8 cellular contexts compared by ENCODE assay signal in genomic region chr1:121401375-121401955, GRCh38.
DNase-seq lines count a peak whose midpoint lies in the region; ATAC-seq and TF ChIP-seq lines count a peak whose summit lies in the region.
"Not testable (repeated sequence)": the region's sequence is repeated elsewhere in the genome, so short reads cannot be mapped to it uniquely, and the experiment has no call there.

No MANE protein-coding gene starts in this region.

- intact Hi-C loops in activated CD4-positive, alpha-beta T cell treated with anti-CD3 and anti-CD28 coated beads for 36 hours (cut with DNase I, micrococcal nuclease); colonic mucosa (cut with DNase I): not testable (repeated sequence)

- POLR2A ChIA-PET in activated CD4-positive, alpha-beta T cell treated with anti-CD3 and anti-CD28 coated beads for 36 hours (lab: Charles Lee) = not testable (repeated sequence)

- H3K4me1 ChIP-seq in ES-I3 (ENCODE audit: insufficient read depth, low read length); colonic mucosa: not testable (repeated sequence)

- not testable (repeated sequence) for TF ChIP-seq CTCF in colonic mucosa (IDR thresholded peaks at IDR 0.05); nephron (IDR thresholded peaks at IDR 0.05; ENCODE audit: unreplicated experiment in 3 of 3)

- CTCF ChIA-PET in activated CD4-positive, alpha-beta T cell treated with anti-CD3 and anti-CD28 coated beads for 36 hours (lab: Charles Lee) = not testable (repeated sequence)

- peaks cover 18% of the 10 kb centered on the region for H3K9me3 Mint-ChIP-seq in activated CD4-positive, alpha-beta T cell treated with anti-CD3 and anti-CD28 coated beads for 36 hours (ENCODE audit: low read depth)
- peaks cover 21% of the 10 kb centered on the region for H3K9me3 Mint-ChIP-seq in nephron
- peaks cover 17 to 19% of the 10 kb centered on the region in 2 donors for H3K9me3 Mint-ChIP-seq in stimulated activated naive CD8-positive, alpha-beta T cell treated with anti-CD3 and anti-CD28 coated beads, Interleukin-15, amount 100 ng/mL, for 72 hours

- ATAC-seq in activated CD4-positive, alpha-beta T cell treated with anti-CD3 and anti-CD28 coated beads for 36 hours; stimulated activated naive CD8-positive, alpha-beta T cell treated with anti-CD3 and anti-CD28 coated beads, Interleukin-15, amount 100 ng/mL, for 72 hours: not testable (repeated sequence)

- H3K27ac ChIP-seq in colonic mucosa = not testable (repeated sequence)

- H3K36me3 ChIP-seq in ES-I3 (ENCODE audit: insufficient read depth, low read length); colonic mucosa: not testable (repeated sequence)

- H3K36me3 Mint-ChIP-seq in activated CD4-positive, alpha-beta T cell treated with anti-CD3 and anti-CD28 coated beads for 36 hours (ENCODE audit: low read depth) = peaks cover 18% of the 10 kb centered on the region
- H3K36me3 Mint-ChIP-seq in nephron (ENCODE audit: low read depth) = peaks cover 16% of the 10 kb centered on the region

- peaks cover 13% of the 10 kb centered on the region for H3K27me3 Mint-ChIP-seq in activated CD4-positive, alpha-beta T cell treated with anti-CD3 and anti-CD28 coated beads for 36 hours
- H3K27me3 Mint-ChIP-seq in nephron (ENCODE audit: low read depth) = not testable (repeated sequence)
- H3K27me3 Mint-ChIP-seq in stimulated activated naive CD8-positive, alpha-beta T cell treated with anti-CD3 and anti-CD28 coated beads, Interleukin-15, amount 100 ng/mL, for 72 hours = peaks cover 27% of the 10 kb centered on the region

- H3K9me3 ChIP-seq in ES-I3 (ENCODE audit: control insufficient read depth, insufficient read depth, low read length); colonic mucosa: not testable (repeated sequence)

- peak overlapping the region; percentile 59 for H3K4me3 Mint-ChIP-seq in activated CD4-positive, alpha-beta T cell treated with anti-CD3 and anti-CD28 coated beads for 36 hours
- H3K4me3 Mint-ChIP-seq in nephron = peak overlapping the region; percentile 63 to 76 (median 67)
- peak overlapping the region; percentile 46 to 57 for H3K4me3 Mint-ChIP-seq in stimulated activated naive CD8-positive, alpha-beta T cell treated with anti-CD3 and anti-CD28 coated beads, Interleukin-15, amount 100 ng/mL, for 72 hours

- H3K9ac ChIP-seq in ES-I3 (ENCODE audit: low read depth, low read length) = peak overlapping the region; percentile 50; the same call in 1 of the 2 replicates
- H3K9ac ChIP-seq in colonic mucosa (ENCODE audit: low read depth in 2 of 2, low read length in 2 of 2) = not testable (repeated sequence)

- H3K27ac Mint-ChIP-seq in activated CD4-positive, alpha-beta T cell treated with anti-CD3 and anti-CD28 coated beads for 36 hours = peak overlapping the region; percentile 62
- peak overlapping the region in 1 of 3 experiments; percentile 47 for H3K27ac Mint-ChIP-seq in nephron
- peak overlapping the region; percentile 92 to 94 for H3K27ac Mint-ChIP-seq in stimulated activated naive CD8-positive, alpha-beta T cell treated with anti-CD3 and anti-CD28 coated beads, Interleukin-15, amount 100 ng/mL, for 72 hours

- H3K4me1 Mint-ChIP-seq in activated CD4-positive, alpha-beta T cell treated with anti-CD3 and anti-CD28 coated beads for 36 hours = peaks cover 17% of the 10 kb centered on the region
- H3K4me1 Mint-ChIP-seq in nephron = not testable (repeated sequence)
- H3K4me1 Mint-ChIP-seq in stimulated activated naive CD8-positive, alpha-beta T cell treated with anti-CD3 and anti-CD28 coated beads, Interleukin-15, amount 100 ng/mL, for 72 hours = peaks cover 22% of the 10 kb centered on the region

- H3K4me3 ChIP-seq in colonic mucosa (peak overlapping the region; percentile 30), iPS-11a (ENCODE audit: low read depth, low read length) (peak overlapping the region; percentile 20)

- peak; percentile 60 for DNase-seq in NCI-H748 (lab: John Stamatoyannopoulos, UW; ENCODE audit: unreplicated experiment)
- DNase-seq in activated CD4-positive, alpha-beta T cell treated with anti-CD3 and anti-CD28 coated beads for 36 hours = peak; percentile 16
- DNase-seq in activated effector memory CD4-positive, alpha-beta T cell treated with anti-CD3 and anti-CD28 coated beads, Interleukin-2, amount 50 U/mL, for 16 hours = peak; percentile 63
- not testable (repeated sequence) for DNase-seq in colonic mucosa
- peak in 1 of 2 donors; percentile 9 for DNase-seq in stimulated activated naive CD8-positive, alpha-beta T cell treated with anti-CD3 and anti-CD28 coated beads, Interleukin-15, amount 100 ng/mL, for 72 hours

- not testable (repeated sequence) for H3K27me3 ChIP-seq in colonic mucosa
